ENCODE assay signal across 2 cellular contexts in the genomic region with DNA sequence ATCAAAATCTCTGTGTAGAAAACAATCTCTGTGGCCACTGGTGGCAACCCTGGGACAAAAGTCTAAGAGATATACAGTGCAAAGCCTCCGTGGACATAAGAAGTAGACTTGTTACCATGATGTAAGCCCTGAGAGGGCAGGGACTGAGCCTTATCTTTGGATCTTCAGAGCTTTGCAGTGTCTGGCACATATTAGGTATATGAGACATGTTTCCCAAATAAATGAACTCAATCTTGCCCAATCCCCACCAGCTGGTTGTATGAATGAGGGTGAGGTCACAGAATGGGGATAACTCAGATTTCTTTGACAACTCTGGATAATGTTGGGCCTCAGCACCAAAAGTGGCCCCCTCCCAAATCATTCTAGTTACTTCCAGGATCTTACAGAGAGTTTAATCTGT.
TF ChIP-seq lines count a peak whose summit lies in the region.

No MANE protein-coding gene starts in this region.

TF ChIP-seq in HCT116, 20 proteins besides CTCF, POLR2A, EP300 and RAD21:
- TF ChIP-seq TCF7L2 (IDR thresholded peaks at IDR 0.05; ENCODE audit: borderline replicate concordance, extremely low read depth, insufficient read depth, insufficient read length) (no peak), SP1 (IDR thresholded peaks at IDR 0.05; ENCODE audit: low read depth) (no peak), ZFX (IDR thresholded peaks at IDR 0.05) (no peak), ELF1 (IDR thresholded peaks at IDR 0.05; ENCODE audit: borderline replicate concordance, low read depth) (no peak), CEBPB (IDR thresholded peaks at IDR 0.05; ENCODE audit: low read depth) (no peak), ZNF274 (IDR thresholded peaks at IDR 0.05; ENCODE audit: low read depth, low read length) (no peak), EZH2phosphoT487 (IDR thresholded peaks at IDR 0.05; ENCODE audit: borderline replicate concordance) (no peak), YY1 (IDR thresholded peaks at IDR 0.05; ENCODE audit: extremely low read depth, insufficient replicate concordance, low read depth, low read length) (no peak), JUND (IDR thresholded peaks at IDR 0.05) (no peak), CBX3 (IDR thresholded peaks at IDR 0.05; ENCODE audit: low read depth) (no peak), FOSL1 (IDR thresholded peaks at IDR 0.05; ENCODE audit: low read depth) (no peak)
- TF ChIP-seq, protein P1, sequence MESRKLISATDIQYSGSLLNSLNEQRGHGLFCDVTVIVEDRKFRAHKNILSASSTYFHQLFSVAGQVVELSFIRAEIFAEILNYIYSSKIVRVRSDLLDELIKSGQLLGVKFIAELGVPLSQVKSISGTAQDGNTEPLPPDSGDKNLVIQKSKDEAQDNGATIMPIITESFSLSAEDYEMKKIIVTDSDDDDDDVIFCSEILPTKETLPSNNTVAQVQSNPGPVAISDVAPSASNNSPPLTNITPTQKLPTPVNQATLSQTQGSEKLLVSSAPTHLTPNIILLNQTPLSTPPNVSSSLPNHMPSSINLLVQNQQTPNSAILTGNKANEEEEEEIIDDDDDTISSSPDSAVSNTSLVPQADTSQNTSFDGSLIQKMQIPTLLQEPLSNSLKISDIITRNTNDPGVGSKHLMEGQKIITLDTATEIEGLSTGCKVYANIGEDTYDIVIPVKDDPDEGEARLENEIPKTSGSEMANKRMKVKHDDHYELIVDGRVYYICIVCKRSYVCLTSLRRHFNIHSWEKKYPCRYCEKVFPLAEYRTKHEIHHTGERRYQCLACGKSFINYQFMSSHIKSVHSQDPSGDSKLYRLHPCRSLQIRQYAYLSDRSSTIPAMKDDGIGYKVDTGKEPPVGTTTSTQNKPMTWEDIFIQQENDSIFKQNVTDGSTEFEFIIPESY (IDR thresholded peaks at IDR 0.05; ENCODE audit: extremely low read depth, insufficient replicate concordance, low read length): no peak
- TF ChIP-seq, protein P2, sequence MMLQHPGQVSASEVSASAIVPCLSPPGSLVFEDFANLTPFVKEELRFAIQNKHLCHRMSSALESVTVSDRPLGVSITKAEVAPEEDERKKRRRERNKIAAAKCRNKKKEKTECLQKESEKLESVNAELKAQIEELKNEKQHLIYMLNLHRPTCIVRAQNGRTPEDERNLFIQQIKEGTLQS (IDR thresholded peaks at IDR 0.05): no peak

TF ChIP-seq in HepG2, 621 proteins besides CTCF, POLR2A, EP300 and RAD21:
- TF ChIP-seq ZNF850 (CRISPR knock-in tag; conservative IDR thresholded peaks at IDR 0.05): no peak
- no peak for TF ChIP-seq TMF1 (CRISPR knock-in tag; IDR thresholded peaks at IDR 0.05; ENCODE audit: low read depth)
- TF ChIP-seq ZSCAN21 (CRISPR knock-in tag; IDR thresholded peaks at IDR 0.05; ENCODE audit: borderline replicate concordance): no peak
- TF ChIP-seq, protein P3, sequence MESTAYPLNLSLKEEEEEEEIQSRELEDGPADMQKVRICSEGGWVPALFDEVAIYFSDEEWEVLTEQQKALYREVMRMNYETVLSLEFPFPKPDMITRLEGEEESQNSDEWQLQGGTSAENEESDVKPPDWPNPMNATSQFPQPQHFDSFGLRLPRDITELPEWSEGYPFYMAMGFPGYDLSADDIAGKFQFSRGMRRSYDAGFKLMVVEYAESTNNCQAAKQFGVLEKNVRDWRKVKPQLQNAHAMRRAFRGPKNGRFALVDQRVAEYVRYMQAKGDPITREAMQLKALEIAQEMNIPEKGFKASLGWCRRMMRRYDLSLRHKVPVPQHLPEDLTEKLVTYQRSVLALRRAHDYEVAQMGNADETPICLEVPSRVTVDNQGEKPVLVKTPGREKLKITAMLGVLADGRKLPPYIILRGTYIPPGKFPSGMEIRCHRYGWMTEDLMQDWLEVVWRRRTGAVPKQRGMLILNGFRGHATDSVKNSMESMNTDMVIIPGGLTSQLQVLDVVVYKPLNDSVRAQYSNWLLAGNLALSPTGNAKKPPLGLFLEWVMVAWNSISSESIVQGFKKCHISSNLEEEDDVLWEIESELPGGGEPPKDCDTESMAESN (CRISPR knock-in tag; conservative IDR thresholded peaks at IDR 0.05): no peak
- no peak for TF ChIP-seq ZNF780A (CRISPR knock-in tag; IDR thresholded peaks at IDR 0.05)
- TF ChIP-seq, protein P4, sequence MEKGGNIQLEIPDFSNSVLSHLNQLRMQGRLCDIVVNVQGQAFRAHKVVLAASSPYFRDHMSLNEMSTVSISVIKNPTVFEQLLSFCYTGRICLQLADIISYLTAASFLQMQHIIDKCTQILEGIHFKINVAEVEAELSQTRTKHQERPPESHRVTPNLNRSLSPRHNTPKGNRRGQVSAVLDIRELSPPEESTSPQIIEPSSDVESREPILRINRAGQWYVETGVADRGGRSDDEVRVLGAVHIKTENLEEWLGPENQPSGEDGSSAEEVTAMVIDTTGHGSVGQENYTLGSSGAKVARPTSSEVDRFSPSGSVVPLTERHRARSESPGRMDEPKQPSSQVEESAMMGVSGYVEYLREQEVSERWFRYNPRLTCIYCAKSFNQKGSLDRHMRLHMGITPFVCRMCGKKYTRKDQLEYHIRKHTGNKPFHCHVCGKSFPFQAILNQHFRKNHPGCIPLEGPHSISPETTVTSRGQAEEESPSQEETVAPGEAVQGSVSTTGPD (CRISPR knock-in tag; IDR thresholded peaks at IDR 0.05): no peak
- TF ChIP-seq ZNF629 (CRISPR knock-in tag; conservative IDR thresholded peaks at IDR 0.05): no peak
- TF ChIP-seq, protein P5, sequence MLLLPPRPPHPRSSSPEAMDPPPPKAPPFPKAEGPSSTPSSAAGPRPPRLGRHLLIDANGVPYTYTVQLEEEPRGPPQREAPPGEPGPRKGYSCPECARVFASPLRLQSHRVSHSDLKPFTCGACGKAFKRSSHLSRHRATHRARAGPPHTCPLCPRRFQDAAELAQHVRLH (CRISPR knock-in tag; IDR thresholded peaks at IDR 0.05; ENCODE audit: borderline replicate concordance, low read depth): no peak
- no peak for TF ChIP-seq BHLHE40 (IDR thresholded peaks at IDR 0.05; ENCODE audit: low read length)
- no peak for TF ChIP-seq SAP130 (CRISPR knock-in tag; IDR thresholded peaks at IDR 0.05; ENCODE audit: low read depth)
